ENCODE assay signal across 23 cellular contexts in genomic region chr1:74011736-74012135, GRCh38.
"Had no signal": no experiment of that assay in that cellular context is flagged by ENCODE, and none has a peak within 500 bp of the region (broad histone marks: within the 10 kb centered on the region; RNA-seq: fewer than 3 reads in every experiment).

No MANE protein-coding gene starts in this region.

- H3K9me3 ChIP-seq: esophagus muscularis mucosa, gastrocnemius medialis, heart right ventricle, left lung, lower lobe of right lung, mucosa of descending colon had no signal

- H3K27ac ChIP-seq: coronary artery, dorsolateral prefrontal cortex, esophagus muscularis mucosa, foreskin keratinocyte, gastrocnemius medialis, heart right ventricle, left lung, lower lobe of right lung had no signal

- DNase-seq: dermis blood vessel endothelial cell; dorsolateral prefrontal cortex; effector CD4-positive, alpha-beta T cell; effector memory CD4-positive, alpha-beta T cell; foreskin keratinocyte; gastrocnemius medialis; glutamatergic neuron; head of caudate nucleus; heart right ventricle; hippocampal formation; left cardiac atrium; left lung; left ventricle myocardium superior; lower lobe of right lung; mesenchymal stem cell; mucosa of descending colon; naive B cell had no signal

- H3K4me3 ChIP-seq: coronary artery, dorsolateral prefrontal cortex, esophagus muscularis mucosa, gastrocnemius medialis, heart right ventricle, left lung, lower lobe of right lung, mucosa of descending colon had no signal

- H3K4me1 ChIP-seq: esophagus muscularis mucosa, foreskin keratinocyte, gastrocnemius medialis, heart right ventricle, left lung, lower lobe of right lung had no signal

- ATAC-seq: foreskin keratinocyte, gastrocnemius medialis, heart right ventricle, left cardiac atrium, left lung, left ventricle myocardium superior, lower lobe of right lung, mucosa of descending colon had no signal

- FAIRE-seq: colon, endothelial cell of umbilical vein, islet of Langerhans, keratinocyte had no signal

- H3K36me3 ChIP-seq: esophagus muscularis mucosa, gastrocnemius medialis, heart right ventricle, left lung, lower lobe of right lung had no signal

- H3K27me3 ChIP-seq: esophagus muscularis mucosa, foreskin keratinocyte, gastrocnemius medialis, left lung had no signal
